ENCODE assay signal across 28 cellular contexts in genomic region chr5:87139795-87140194, GRCh38.
"Had no signal": no experiment of that assay in that cellular context is flagged by ENCODE, and none has a peak within 500 bp of the region (broad histone marks: within the 10 kb centered on the region; RNA-seq: fewer than 3 reads in every experiment).

No MANE protein-coding gene starts in this region.

- H3K4me2 ChIP-seq: hepatocyte had no signal

- H3K4me1 ChIP-seq: pancreas, psoas muscle, suprapubic skin had no signal

- H3K4me3 Mint-ChIP-seq: activated CD4-positive, alpha-beta T cell treated with anti-CD3 and anti-CD28 coated beads for 36 hours; activated CD8-positive, alpha-beta memory T cell treated with anti-CD3 and anti-CD28 coated beads, Interleukin-2, amount 10 ng/mL, durations not matched to agents 7 days and 5 days; activated CD8-positive, alpha-beta T cell treated with anti-CD3 and anti-CD28 coated beads, Interleukin-2, amount 10 ng/mL, durations not matched to agents 7 days and 5 days; activated naive CD4-positive, alpha-beta T cell treated with anti-CD3 and anti-CD28 coated beads, Interleukin-2, amount 50 U/mL, for 24 hours; activated naive CD8-positive, alpha-beta T cell treated with anti-CD3 and anti-CD28 coated beads, Interleukin-2, amount 50 U/mL, for 24 hours; naive B cell; nephron progenitor cell; T-helper 2 cell treated with Interferon-gamma antibody and Interleukin-4, amounts not matched to agents 5 μg/mL and 100 μg/mL, for 36 hours had no signal

- H2AFZ ChIP-seq: hepatocyte had no signal

- H3K9me3 Mint-ChIP-seq: activated naive CD4-positive, alpha-beta T cell treated with anti-CD3 and anti-CD28 coated beads, Interleukin-2, amount 50 U/mL, for 24 hours; activated naive CD8-positive, alpha-beta T cell treated with anti-CD3 and anti-CD28 coated beads, Interleukin-2, amount 50 U/mL, for 24 hours; activated T-helper 2 cell treated with anti-CD3 and anti-CD28 coated beads, Interferon-gamma antibody, Interleukin-2, Interleukin-4, amounts not matched to agents 10 μg/mL and 5 μg/mL and 100 μg/mL, durations not matched to agents 14 hours and 24 hours and 36 hours; T-helper 2 cell treated with Interferon-gamma antibody and Interleukin-4, amounts not matched to agents 5 μg/mL and 100 μg/mL, for 36 hours had no signal

- H3K27ac ChIP-seq: gastroesophageal sphincter, hepatocyte, pancreas, psoas muscle, right atrium auricular region, spleen, suprapubic skin, tibial nerve had no signal

- H3K27me3 ChIP-seq: gastroesophageal sphincter, hepatocyte, pancreas, right atrium auricular region, spleen, suprapubic skin, tibial nerve had no signal

- H3K4me1 Mint-ChIP-seq: activated CD8-positive, alpha-beta memory T cell treated with anti-CD3 and anti-CD28 coated beads, Interleukin-2, amount 10 ng/mL, durations not matched to agents 7 days and 5 days had no signal

- H3K36me3 Mint-ChIP-seq: activated CD8-positive, alpha-beta memory T cell treated with anti-CD3 and anti-CD28 coated beads, Interleukin-2, amount 10 ng/mL, durations not matched to agents 7 days and 5 days; naive B cell had no signal

- H3K79me2 ChIP-seq: hepatocyte had no signal

- H3K4me3 ChIP-seq: gastroesophageal sphincter, hepatocyte, lung, pancreas, psoas muscle, right atrium auricular region, spleen, suprapubic skin, tibial nerve had no signal

- FAIRE-seq: colon, kidney, pancreas had no signal

- H3K27ac Mint-ChIP-seq: activated CD4-positive, alpha-beta T cell treated with anti-CD3 and anti-CD28 coated beads for 36 hours; activated CD8-positive, alpha-beta memory T cell treated with anti-CD3 and anti-CD28 coated beads, Interleukin-2, amount 10 ng/mL, durations not matched to agents 7 days and 5 days; activated CD8-positive, alpha-beta T cell treated with anti-CD3 and anti-CD28 coated beads, Interleukin-2, amount 10 ng/mL, durations not matched to agents 7 days and 5 days; activated naive CD4-positive, alpha-beta T cell treated with anti-CD3 and anti-CD28 coated beads, Interleukin-2, amount 50 U/mL, for 24 hours; activated naive CD8-positive, alpha-beta T cell treated with anti-CD3 and anti-CD28 coated beads, Interleukin-2, amount 50 U/mL, for 24 hours; activated T-helper 2 cell treated with anti-CD3 and anti-CD28 coated beads, Interferon-gamma antibody, Interleukin-2, Interleukin-4, amounts not matched to agents 10 μg/mL and 5 μg/mL and 100 μg/mL, durations not matched to agents 14 hours and 24 hours and 36 hours; nephron progenitor cell; T-helper 2 cell treated with Interferon-gamma antibody and Interleukin-4, amounts not matched to agents 5 μg/mL and 100 μg/mL, for 36 hours had no signal

- ATAC-seq: activated CD4-positive, alpha-beta T cell treated with anti-CD3 and anti-CD28 coated beads for 36 hours; activated CD8-positive, alpha-beta memory T cell treated with anti-CD3 and anti-CD28 coated beads, Interleukin-2, amount 10 ng/mL, durations not matched to agents 7 days and 5 days; activated CD8-positive, alpha-beta T cell treated with anti-CD3 and anti-CD28 coated beads, Interleukin-2, amount 10 ng/mL, durations not matched to agents 7 days and 5 days; activated naive CD8-positive, alpha-beta T cell treated with anti-CD3 and anti-CD28 coated beads, Interleukin-2, amount 50 U/mL, for 24 hours; gastroesophageal sphincter; left lobe of liver; pancreas; psoas muscle had no signal

- H3K9me3 ChIP-seq: gastroesophageal sphincter, pancreas, psoas muscle, right atrium auricular region, spleen, suprapubic skin, tibial nerve had no signal

- DNase-seq: activated CD4-positive, alpha-beta T cell treated with anti-CD3 and anti-CD28 coated beads for 36 hours; activated CD4-positive, CD25-positive, alpha-beta regulatory T cell; activated CD8-positive, alpha-beta memory T cell treated with anti-CD3 and anti-CD28 coated beads, Interleukin-2, amount 10 ng/mL, durations not matched to agents 7 days and 5 days; activated CD8-positive, alpha-beta T cell treated with anti-CD3 and anti-CD28 coated beads, Interleukin-2, amount 10 ng/mL, durations not matched to agents 7 days and 5 days; activated naive CD8-positive, alpha-beta T cell treated with anti-CD3 and anti-CD28 coated beads, Interleukin-2, amount 50 U/mL, for 24 hours; activated T-cell treated with anti-CD3 and anti-CD28 coated beads, Interleukin-2, amount 50 U/mL, for 48 hours; amygdala; dermis blood vessel endothelial cell; effector CD4-positive, alpha-beta T cell; kidney; naive B cell; nephron progenitor cell; pancreas; psoas muscle; spleen; stimulated activated naive CD4-positive, alpha-beta T cell; T-helper 1 cell had no signal

- H3K27me3 Mint-ChIP-seq: activated CD4-positive, alpha-beta T cell treated with anti-CD3 and anti-CD28 coated beads for 36 hours; activated CD8-positive, alpha-beta memory T cell treated with anti-CD3 and anti-CD28 coated beads, Interleukin-2, amount 10 ng/mL, durations not matched to agents 7 days and 5 days; activated naive CD4-positive, alpha-beta T cell treated with anti-CD3 and anti-CD28 coated beads, Interleukin-2, amount 50 U/mL, for 24 hours; activated naive CD8-positive, alpha-beta T cell treated with anti-CD3 and anti-CD28 coated beads, Interleukin-2, amount 50 U/mL, for 24 hours; naive B cell had no signal

- H3K36me3 ChIP-seq: gastroesophageal sphincter, pancreas, right atrium auricular region, spleen, suprapubic skin, tibial nerve had no signal
